In genomic region chr14:91997492-91997891, GRCh38 we compare ENCODE assay signal across 12 cellular contexts. TPM values are rescaled to one million over a fixed set of nuclear protein-coding genes. Genes with fewer than 3 reads are reported as not detected.
DNase-seq lines count a peak whose midpoint lies in the region; ATAC-seq and TF ChIP-seq lines count a peak whose summit lies in the region.
"Had no signal": no experiment of that assay in that cellular context is flagged by ENCODE, and none has a peak within 500 bp of the region (broad histone marks: within the 10 kb centered on the region; RNA-seq: fewer than 3 reads in every experiment).

No MANE protein-coding gene starts in this region.

- H3K4me3 Mint-ChIP-seq in HFFc6: no peak overlapping the region
- peak overlapping the region; percentile 16 for H3K4me3 Mint-ChIP-seq in activated T-helper 17 cell treated with anti-CD3 and anti-CD28 coated beads, Interleukin-2, amount 50 U/mL, for 72 hours
- no peak overlapping the region; a peak in 1 of 5 replicates for H3K4me3 Mint-ChIP-seq in H9

- H3T11ph ChIP-seq in H9 (ENCODE audit: low read length): no peak overlapping the region

- H3K4me1 Mint-ChIP-seq in HFFc6 (ENCODE audit: low read depth) (peaks cover 38% of the 10 kb centered on the region), H9 (no peaks in the 10 kb centered on the region)
- peaks cover 24% of the 10 kb centered on the region for H3K4me1 Mint-ChIP-seq in activated T-helper 17 cell treated with anti-CD3 and anti-CD28 coated beads, Interleukin-2, amount 50 U/mL, for 72 hours

- peak overlapping the region; percentile 80 for H3K27ac Mint-ChIP-seq in HFFc6
- H3K27ac Mint-ChIP-seq in activated T-helper 17 cell treated with anti-CD3 and anti-CD28 coated beads, Interleukin-2, amount 50 U/mL, for 72 hours: peak overlapping the region; percentile 51
- peak overlapping the region in 1 of 3 experiments; percentile 83; a peak in 2 of 7 replicates for H3K27ac Mint-ChIP-seq in H9

- H3K23ac ChIP-seq in H9 (ENCODE audit: insufficient read length, low read depth, low read length): no peak overlapping the region

- H3K9me3 ChIP-seq in H9 (ENCODE audit: control insufficient read depth, low read depth, low read length): no peaks in the 10 kb centered on the region
- H3K9me3 ChIP-seq: BLaER1, right lobe of liver had no signal

- ATAC-seq in activated T-helper 17 cell treated with anti-CD3 and anti-CD28 coated beads, Interleukin-2, amount 50 U/mL, for 72 hours (replicated peaks): no peak
- no peak for ATAC-seq in GM18907 (IDR thresholded peaks at IDR 0.05; ENCODE audit: unreplicated experiment)

- TF ChIP-seq CTCF in HFFc6 (IDR thresholded peaks at IDR 0.05) (no peak; the same call in 1 of the 2 replicates), H9 (conservative IDR thresholded peaks at IDR 0.05) (no peak)

- H3K4ac ChIP-seq in H9 (ENCODE audit: low read depth, low read length): no peak overlapping the region

- no peak overlapping the region for H4K91ac ChIP-seq in H9 (ENCODE audit: insufficient read length, low read depth, low read length)

- no peak overlapping the region for H3K27ac ChIP-seq in H9 (ENCODE audit: insufficient read length, low read depth, low read length)
- H3K27ac ChIP-seq: BLaER1, right lobe of liver had no signal

- no peaks in the 10 kb centered on the region for H3K4me1 ChIP-seq in H9 (ENCODE audit: insufficient read depth, low read length)
- H3K4me1 ChIP-seq: right lobe of liver had no signal

- no peak overlapping the region for H3K18ac ChIP-seq in H9 (ENCODE audit: insufficient read length, low read depth, low read length)

- no peak overlapping the region for H2BK5ac ChIP-seq in H9 (ENCODE audit: insufficient read length, low read length)

- no peaks in the 10 kb centered on the region for H3K27me3 ChIP-seq in H9 (ENCODE audit: insufficient read depth, low read length)
- H3K27me3 ChIP-seq: BLaER1, right lobe of liver had no signal

- in situ Hi-C loops in ACHN (cut with HindIII; ENCODE audit: low pct_ligation_motif_present, low pct_unique_long_range_greater_than_20kb, low sequenced_read_pairs): no loop called here

- H4K20me1 ChIP-seq in H9 (ENCODE audit: control insufficient read depth, insufficient read depth, insufficient read length): no peaks in the 10 kb centered on the region

- H2BK20ac ChIP-seq in H9 (ENCODE audit: low read depth, low read length, poor library complexity, severe bottlenecking): no peak overlapping the region

- H3K56ac ChIP-seq in H9 (ENCODE audit: insufficient read length, low read depth, low read length): no peak overlapping the region

- no peak overlapping the region for H2AK5ac ChIP-seq in H9 (ENCODE audit: insufficient read length, low read length)

- DNase-seq in ACHN (peak; percentile 7), HFFc6 (peak; percentile 40), glomerular visceral epithelial cell (ENCODE audit: extremely low spot score) (peak; percentile 6), cerebellum (ENCODE audit: low spot score) (no peak), H9 (no peak), NCI-H128 (lab: John Stamatoyannopoulos, UW; ENCODE audit: unreplicated experiment) (no peak)
- DNase-seq: activated CD4-positive, CD25-positive, alpha-beta regulatory T cell treated with anti-CD3 and anti-CD28 coated beads, Interleukin-2, amount 50 U/mL, for 72 hours; NCI-H2081 treated with DMSO at 0.1 percent for 48 hours; right lobe of liver had no signal

- no peaks in the 10 kb centered on the region for H3K23me2 ChIP-seq in H9 (ENCODE audit: insufficient read length, low read depth, low read length, poor library complexity, severe bottlenecking)

- no peak overlapping the region for H2BK120ac ChIP-seq in H9 (ENCODE audit: low read depth, low read length, poor library complexity, severe bottlenecking)

- H2BK12ac ChIP-seq in H9 (ENCODE audit: insufficient read length, low read depth, low read length): no peak overlapping the region

- H2BK15ac ChIP-seq in H9 (ENCODE audit: low read depth, low read length): no peak overlapping the region

- peaks cover 10% of the 10 kb centered on the region for H3K36me3 Mint-ChIP-seq in HFFc6 (ENCODE audit: low read depth)
- H3K36me3 Mint-ChIP-seq in activated T-helper 17 cell treated with anti-CD3 and anti-CD28 coated beads, Interleukin-2, amount 50 U/mL, for 72 hours (ENCODE audit: low read depth): peaks cover 70% of the 10 kb centered on the region
- peaks cover 6 to 36% (median 19%) of the 10 kb centered on the region in 3 experiments; a peak in 6 of 7 replicates for H3K36me3 Mint-ChIP-seq in H9 (ENCODE audit: insufficient read depth in 1 of 3, low read depth in 3 of 3)

- H3K79me2 ChIP-seq in H9 (ENCODE audit: insufficient read depth, low read length): no peaks in the 10 kb centered on the region

- no peaks in the 10 kb centered on the region for H3K27me3 Mint-ChIP-seq in HFFc6 (ENCODE audit: insufficient read depth)
- H3K27me3 Mint-ChIP-seq in activated T-helper 17 cell treated with anti-CD3 and anti-CD28 coated beads, Interleukin-2, amount 50 U/mL, for 72 hours: no peaks in the 10 kb centered on the region
- no peaks in the 10 kb centered on the region for H3K27me3 Mint-ChIP-seq in H9 (ENCODE audit: low read depth)

- H4K5ac ChIP-seq in H9 (ENCODE audit: insufficient read length, low read depth, low read length): no peak overlapping the region

- H3K9ac ChIP-seq in H9 (ENCODE audit: extremely low read depth, insufficient read length, low read length): no peak overlapping the region
- H3K9ac ChIP-seq: BLaER1 had no signal

- no peak overlapping the region for H3K4me2 ChIP-seq in H9 (ENCODE audit: insufficient read depth, insufficient read length, low read length)
- H3K4me2 ChIP-seq: BLaER1 had no signal

- H2AFZ ChIP-seq in H9 (ENCODE audit: low read length): no peak overlapping the region

- no peak overlapping the region for H3K14ac ChIP-seq in H9 (ENCODE audit: insufficient read depth, low read length)

- H4K8ac ChIP-seq in H9 (replicated peaks; ENCODE audit: insufficient read length, low read depth, low read length): no peak overlapping the region

- H3K79me1 ChIP-seq in H9 (ENCODE audit: insufficient read depth, low read depth, low read length, poor library complexity, severe bottlenecking): no peaks in the 10 kb centered on the region

- H3K9me3 Mint-ChIP-seq in HFFc6: no peaks in the 10 kb centered on the region
- no peaks in the 10 kb centered on the region for H3K9me3 Mint-ChIP-seq in activated T-helper 17 cell treated with anti-CD3 and anti-CD28 coated beads, Interleukin-2, amount 50 U/mL, for 72 hours
- H3K9me3 Mint-ChIP-seq in H9: no peaks in the 10 kb centered on the region

RNA-seq across cellular contexts. Expression of gene TRIP11, which starts 42.4 kb away (rescaled TPM):
- 10 to 100 TPM; 54.6 to 62.0 (median 58.9) TPM for total RNA-seq in HFFc6 (2021; fragmentation: NEBNext Ultra II Directional; extraction: Animal tissue kit (Norgen Biotek cat#: 25700))
- total RNA-seq in activated T-helper 17 cell treated with anti-CD3 and anti-CD28 coated beads, Interleukin-2, amount 50 U/mL, for 72 hours: 10 to 100 TPM; 38.5 to 39.8 TPM
- total RNA-seq in cerebellum: 33.1 TPM
- 28.8 and 33.5 TPM in 2 replicates for total RNA-seq in H9 (2021)

RNA-seq across cellular contexts. Expression of gene FBLN5, which starts 50.0 kb away (rescaled TPM):
- 100 to 1,000 TPM; 127 to 242 (median 205) TPM for total RNA-seq in HFFc6 (2021; fragmentation: NEBNext Ultra II Directional; extraction: Animal tissue kit (Norgen Biotek cat#: 25700))
- total RNA-seq in activated T-helper 17 cell treated with anti-CD3 and anti-CD28 coated beads, Interleukin-2, amount 50 U/mL, for 72 hours: 1 to 10 TPM; 1.4 to 7.6 TPM
- 6.1 TPM for total RNA-seq in cerebellum
- total RNA-seq in H9 (2021): 1.0 and 1.3 TPM in 2 replicates

Comparison
In these comparisons a context has a peak if more than half of its experiments do, and no peak if none do; other contexts are left out.
1. DNase-seq: peak in ACHN (single experiment), HFFc6 (single experiment) and glomerular visceral epithelial cell (single experiment); none in cerebellum (single experiment), H9 (single experiment) and NCI-H128 (single experiment).
2. RNA of gene FBLN5, which starts 50.0 kb away (total RNA-seq): 127 to 242 TPM in HFFc6; 1.4 to 7.6 TPM in activated T-helper 17 cell treated with anti-CD3 and anti-CD28 coated beads, Interleukin-2, amount 50 U/mL, for 72 hours, 6.1 TPM in cerebellum (single experiment) and 1.0 to 1.3 TPM in H9; every median in the first group is over 10 times any median in the second.